32 cellular contexts compared by ENCODE assay signal in genomic region chr5:107230367-107230766, GRCh38.
"Had no signal": no experiment of that assay in that cellular context is flagged by ENCODE, and none has a peak within 500 bp of the region (broad histone marks: within the 10 kb centered on the region; RNA-seq: fewer than 3 reads in every experiment).

No MANE protein-coding gene starts in this region.

- H3K4me3 ChIP-seq: adrenal gland, SJSA1 had no signal

- H3K9ac ChIP-seq: SK-N-SH had no signal

- H3K27me3 ChIP-seq: adrenal gland, SJSA1 had no signal

- DNase-seq: activated B cell treated with CpG ODN at 0.5 μM for 24 hours; activated CD4-positive, alpha-beta memory T cell treated with anti-CD3 and anti-CD28 coated beads for 36 hours; activated CD4-positive, alpha-beta T cell treated with anti-CD3 and anti-CD28 coated beads for 4 hours; activated CD4-positive, alpha-beta T cell treated with anti-CD3 and anti-CD28 coated beads, Interleukin-2, amount 50 U/mL, for 1 hour; activated CD4-positive, CD25-positive, alpha-beta regulatory T cell treated with anti-CD3 and anti-CD28 coated beads, Interleukin-2, amount 50 U/mL, for 72 hours; activated CD8-positive, alpha-beta memory T cell treated with anti-CD3 and anti-CD28 coated beads, Interleukin-2, amount 50 U/mL, for 4 hours; activated gamma-delta T cell treated with Interleukin-2 at 50 U/mL for 16 hours; activated naive CD4-positive, alpha-beta T cell treated with anti-CD3 and anti-CD28 coated beads for 36 hours; activated T-cell treated with anti-CD3 and anti-CD28 coated beads for 4 hours; activated T-cell treated with anti-CD3 and anti-CD28 coated beads, Interleukin-2, amount 50 U/mL, for 4 hours; adrenal gland; anterior cingulate cortex; central memory CD4-positive, alpha-beta T cell; Karpas-422; KBM-7; NCI-H1105; NCI-H1417 treated with DMSO at 0.1 percent for 48 hours; NCI-H187 treated with DMSO at 0.1 percent for 48 hours; NCI-H2081; NCI-H2171 treated with DMSO at 0.1 percent for 48 hours; NCI-H2227 treated with DMSO at 0.1 percent for 48 hours; NCI-H446; NCI-H510A treated with DMSO at 0.1 percent for 48 hours; SHP77 treated with DMSO at 0.1 percent for 48 hours; SK-N-SH; T-helper 1 cell; T-helper 2 cell; T-helper 9 cell had no signal

- H3K4me1 ChIP-seq: adrenal gland, SJSA1 had no signal

- H3K4me2 ChIP-seq: SK-N-SH had no signal

- H3K36me3 ChIP-seq: adrenal gland, SJSA1 had no signal

- ATAC-seq: activated naive CD4-positive, alpha-beta T cell treated with anti-CD3 and anti-CD28 coated beads, Interleukin-2, amount 50 U/mL, for 72 hours; activated T-cell treated with anti-CD3 and anti-CD28 coated beads, Interleukin-2, amount 50 U/mL, for 4 hours; Panc1 had no signal

- H3K9me3 ChIP-seq: adrenal gland, SJSA1, SK-N-SH had no signal

- H3K27ac ChIP-seq: adrenal gland, SJSA1, VCaP had no signal
